Comparison of ENCODE assay signal across 9 cellular contexts in genomic region chr6:3208096-3208774, GRCh38. TPM values are rescaled to one million over a fixed set of nuclear protein-coding genes. Genes with fewer than 3 reads are reported as not detected.
DNase-seq lines count a peak whose midpoint lies in the region; ATAC-seq and TF ChIP-seq lines count a peak whose summit lies in the region.
"Had no signal": no experiment of that assay in that cellular context is flagged by ENCODE, and none has a peak within 500 bp of the region (broad histone marks: within the 10 kb centered on the region; RNA-seq: fewer than 3 reads in every experiment).

No MANE protein-coding gene starts in this region.

- no peaks in the 10 kb centered on the region for H3K27me3 ChIP-seq in SK-N-SH (ENCODE audit: insufficient read depth)
- no peaks in the 10 kb centered on the region for H3K27me3 ChIP-seq in smooth muscle cell (ENCODE audit: low read depth)
- H3K27me3 ChIP-seq in spleen (replicated peaks in 1 of 7), result peaks cover 0 to 33% (median 0%) of the 10 kb centered on the region in 7 donors

- H2AFZ ChIP-seq in SK-N-SH (ENCODE audit: low read depth) (peak overlapping the region; percentile 49; the same call in 1 of the 2 replicates), smooth muscle cell (ENCODE audit: low read depth) (no peak overlapping the region)

- peaks cover 3% of the 10 kb centered on the region for H3K9me3 Mint-ChIP-seq in T-helper 1 cell treated with Interleukin-12 subunit alpha and Interleukin-12 subunit beta and Interleukin-4 antibody, amounts not matched to agents 30 μg/mL and 1 μg/mL, for 36 hours

- H4K20me1 ChIP-seq in SK-N-SH (ENCODE audit: insufficient read depth), result no peaks in the 10 kb centered on the region
- no peaks in the 10 kb centered on the region for H4K20me1 ChIP-seq in smooth muscle cell (ENCODE audit: low read depth)

- DNase-seq in T-helper 1 cell (no peak), SK-N-SH (peak; percentile 42), fibroblast of gingiva (ENCODE audit: low read depth) (peak; percentile 99), smooth muscle cell (lab: John Stamatoyannopoulos, UW; ENCODE audit: unreplicated experiment) (no peak), T-helper 2 cell (no peak), spleen (no peak)

- H3K36me3 ChIP-seq in SK-N-SH (replicated peaks in 1 of 2; ENCODE audit: control insufficient read depth in 1 of 2, insufficient read depth in 2 of 2, low read length in 1 of 2), result no peaks in the 10 kb centered on the region
- no peaks in the 10 kb centered on the region for H3K36me3 ChIP-seq in smooth muscle cell (ENCODE audit: low read depth)
- H3K36me3 ChIP-seq in spleen, result no peaks in the 10 kb centered on the region

- H3K9me3 ChIP-seq in SK-N-SH (no peaks in the 10 kb centered on the region), smooth muscle cell (replicated peaks; ENCODE audit: low read depth) (no peaks in the 10 kb centered on the region), spleen (peaks cover 0 to 15% (median 0%) of the 10 kb centered on the region in 8 donors)

- TF ChIP-seq EP300 in SK-N-SH (IDR thresholded peaks at IDR 0.05; ENCODE audit: borderline replicate concordance in 1 of 2, low read depth in 1 of 2, low read length in 1 of 2), result no peak

- H3K79me2 ChIP-seq in SK-N-SH (ENCODE audit: insufficient read depth), result no peaks in the 10 kb centered on the region
- no peaks in the 10 kb centered on the region for H3K79me2 ChIP-seq in smooth muscle cell (ENCODE audit: low read depth)

- intact Hi-C loops in spleen (cut with DNase I; ENCODE audit: low total_unique reads), result no loop called here

- H3K4me1 Mint-ChIP-seq in T-helper 1 cell treated with Interleukin-12 subunit alpha and Interleukin-12 subunit beta and Interleukin-4 antibody, amounts not matched to agents 30 μg/mL and 1 μg/mL, for 36 hours (ENCODE audit: low read depth), result peaks cover 12% of the 10 kb centered on the region

- no peak for TF ChIP-seq RAD21 in SK-N-SH (IDR thresholded peaks at IDR 0.05; ENCODE audit: low read length)

- H3K9ac ChIP-seq in SK-N-SH, result peak overlapping the region; percentile 60
- H3K9ac ChIP-seq in smooth muscle cell (ENCODE audit: low read depth), result peak overlapping the region; percentile 86

- no peaks in the 10 kb centered on the region for H3K36me3 Mint-ChIP-seq in T-helper 1 cell treated with Interleukin-12 subunit alpha and Interleukin-12 subunit beta and Interleukin-4 antibody, amounts not matched to agents 30 μg/mL and 1 μg/mL, for 36 hours (ENCODE audit: low read depth)

- H3K4me1 ChIP-seq in SK-N-SH (ENCODE audit: control insufficient read depth in 1 of 2, insufficient read depth in 2 of 2, low read depth in 1 of 2, low read length in 1 of 2), result peaks cover 16 to 25% of the 10 kb centered on the region in 2 experiments; a peak in 3 of 4 replicates
- peaks cover 9% of the 10 kb centered on the region for H3K4me1 ChIP-seq in smooth muscle cell (ENCODE audit: low read depth)
- H3K4me1 ChIP-seq in spleen, result no peaks in the 10 kb centered on the region

- H3K4me3 ChIP-seq in SK-N-SH (ENCODE audit: low read depth in 2 of 2, low read length in 1 of 2) (0 out of 4 replicates have a peak overlapping the region, but pooled peaks have one; percentile 11 to 17), smooth muscle cell (no peak overlapping the region), spleen (no peak overlapping the region)

- CTCF ChIA-PET in SK-N-SH (lab: Yijun Ruan, JAX), result interaction anchor here (0.6 to 2.8 kb wide), 9 partner anchors 15 to 140 kb away, joined by 3 to 10 read pairs (median 3); partner anchors contain the start of genes RIPK1 and TUBB2A

- H3K27ac Mint-ChIP-seq in T-helper 1 cell treated with Interleukin-12 subunit alpha and Interleukin-12 subunit beta and Interleukin-4 antibody, amounts not matched to agents 30 μg/mL and 1 μg/mL, for 36 hours, result no peak overlapping the region

- H3K27ac ChIP-seq in SK-N-SH (ENCODE audit: low read depth in 2 of 2, low read length in 1 of 2), result peak overlapping the region; percentile 78 to 80
- H3K27ac ChIP-seq in smooth muscle cell (ENCODE audit: low read depth), result peak overlapping the region; percentile 95
- H3K27ac ChIP-seq in spleen, result no peak overlapping the region

- H3K27me3 Mint-ChIP-seq in T-helper 1 cell treated with Interleukin-12 subunit alpha and Interleukin-12 subunit beta and Interleukin-4 antibody, amounts not matched to agents 30 μg/mL and 1 μg/mL, for 36 hours (ENCODE audit: low read depth), result peaks cover 12% of the 10 kb centered on the region

- 68% methylated on average over 12 of the region's 14 CpGs for WGBS in SK-N-SH (ENCODE audit: low lambda C conversion rate)
- 37% methylated on average over 14 of the region's 14 CpGs for WGBS in smooth muscle cell (ENCODE audit: low lambda C conversion rate)
- 70 to 75% (median 71%) methylated on average over 14 of the region's 14 CpGs for WGBS in spleen, 5 donors

- H3K4me2 ChIP-seq in SK-N-SH (peak overlapping the region; percentile 66), smooth muscle cell (peak overlapping the region; percentile 80)

- no peaks in the 10 kb centered on the region for H3K9me2 ChIP-seq in SK-N-SH

- no peak for ATAC-seq in GM21528 (IDR thresholded peaks at IDR 0.05; ENCODE audit: low FRiP score, unreplicated experiment)

- peak overlapping the region; percentile 41 for H3K4me3 Mint-ChIP-seq in T-helper 1 cell treated with Interleukin-12 subunit alpha and Interleukin-12 subunit beta and Interleukin-4 antibody, amounts not matched to agents 30 μg/mL and 1 μg/mL, for 36 hours
- H3K4me3 Mint-ChIP-seq: neural crest cell had no signal

- POLR2A ChIA-PET in SK-N-SH (lab: Yijun Ruan, JAX), result interaction anchor here (0.6 to 2.4 kb wide), 5 partner anchors 19 to 51 kb away, joined by 3 to 18 read pairs (median 6); partner anchors contain the start of genes TUBB2A and TUBB2B

- no peak for TF ChIP-seq POLR2A in spleen (IDR thresholded peaks at IDR 0.05)

- peaks cover 20% of the 10 kb centered on the region for H3F3A ChIP-seq in SK-N-SH (replicated peaks; ENCODE audit: insufficient read depth)
- peaks cover 24% of the 10 kb centered on the region for H3F3A ChIP-seq in smooth muscle cell (ENCODE audit: low read depth)

- no peak for TF ChIP-seq CTCF in SK-N-SH (IDR thresholded peaks at IDR 0.05)
- no peak for TF ChIP-seq CTCF in smooth muscle cell (IDR thresholded peaks at IDR 0.05; ENCODE audit: borderline replicate concordance, insufficient read depth, poor library complexity, severe bottlenecking)
- TF ChIP-seq CTCF in spleen (IDR thresholded peaks at IDR 0.05 in 8 of 11, conservative IDR thresholded peaks at IDR 0.05 in 3 of 11), result no peak

TF ChIP-seq in SK-N-SH, 30 proteins besides CTCF, POLR2A, EP300 and RAD21:
- TF ChIP-seq GATA2 (CRISPR knock-in tag; IDR thresholded peaks at IDR 0.05), result no peak
- no peak for TF ChIP-seq SIN3A (IDR thresholded peaks at IDR 0.05; ENCODE audit: borderline replicate concordance, low read depth, low read length)
- TF ChIP-seq TEAD4 (IDR thresholded peaks at IDR 0.05; ENCODE audit: borderline replicate concordance, insufficient read depth), result no peak
- TF ChIP-seq MAX (IDR thresholded peaks at IDR 0.05; ENCODE audit: low read depth), result peak; percentile 79
- TF ChIP-seq TCF12 (IDR thresholded peaks at IDR 0.05), result peak; percentile 76
- peak; percentile 27; the same call in 1 of the 2 replicates for TF ChIP-seq RXRA (IDR thresholded peaks at IDR 0.05; ENCODE audit: borderline replicate concordance, low read depth)
- no peak for TF ChIP-seq MXI1 (IDR thresholded peaks at IDR 0.05; ENCODE audit: low read depth, low read length)
- no peak for TF ChIP-seq FOXJ3 (CRISPR knock-in tag; IDR thresholded peaks at IDR 0.05)
- no peak for TF ChIP-seq NRF1 (IDR thresholded peaks at IDR 0.05; ENCODE audit: low read depth, low read length)
TF ChIP-seq in SK-N-SH: peak in this region for 3.

RNA-seq across cellular contexts. Expression of gene TUBB2B, which starts 19.2 kb away (rescaled TPM):
- polyA plus RNA-seq in SK-N-SH (2012; rRNA removed) (161 and 162 TPM in 2 replicates), smooth muscle cell (22.7 and 52.2 TPM in 2 replicates), spleen (1 to 10 TPM; 1.0 to 2.2 (median 1.3) TPM)
- 98.8 and 151 TPM in 2 replicates for polyA plus RNA-seq in SK-N-SH (2012; cell fraction: cytosol; rRNA removed)
- 84.1 and 119 TPM in 2 replicates for polyA plus RNA-seq in SK-N-SH (2012; cell fraction: nucleus; rRNA removed)
- total RNA-seq in smooth muscle cell (55.7 and 62.1 TPM in 2 replicates), spleen (1 to 10 TPM in 2 of 7 donors, under 1 TPM in 4, not detected in 1; 0.39 to 1.6 (median 0.82) TPM)

RNA-seq across cellular contexts. Expression of gene PSMG4, which starts 50.5 kb away (rescaled TPM):
- polyA plus RNA-seq in SK-N-SH (2012; rRNA removed) (60.0 and 61.3 TPM in 2 replicates), smooth muscle cell (10.9 and 11.5 TPM in 2 replicates), spleen (10 to 100 TPM; 39.0 to 41.6 (median 39.6) TPM)
- polyA plus RNA-seq in SK-N-SH (2012; cell fraction: cytosol; rRNA removed), result 46.7 and 55.4 TPM in 2 replicates
- polyA plus RNA-seq in SK-N-SH (2012; cell fraction: nucleus; rRNA removed), result 38.1 and 46.5 TPM in 2 replicates
- total RNA-seq in smooth muscle cell (12.5 TPM in 2 replicates), spleen (10 to 100 TPM; 12.1 to 21.0 (median 17.3) TPM)

RNA-seq across cellular contexts. Expression of gene TUBB2A, which starts 50.9 kb away (rescaled TPM):
- polyA plus RNA-seq in SK-N-SH (2012; rRNA removed) (169 and 199 TPM in 2 replicates), smooth muscle cell (272 and 448 TPM in 2 replicates), spleen (1 to 10 TPM; 4.8 to 9.1 (median 7.5) TPM)
- polyA plus RNA-seq in SK-N-SH (2012; cell fraction: cytosol; rRNA removed), result 106 and 153 TPM in 2 replicates
- polyA plus RNA-seq in SK-N-SH (2012; cell fraction: nucleus; rRNA removed), result 205 and 241 TPM in 2 replicates
- total RNA-seq in smooth muscle cell (201 and 236 TPM in 2 replicates), spleen (10 to 100 TPM in 3 of 7 donors, 1 to 10 TPM in 4; 4.3 to 13.7 (median 6.7) TPM)

Comparison
In these comparisons a context has a peak if more than half of its experiments do, and no peak if none do; other contexts are left out.
1. DNase-seq: peak in SK-N-SH (single experiment) and fibroblast of gingiva (single experiment); none in T-helper 1 cell (0 of 5), smooth muscle cell (single experiment), T-helper 2 cell (0 of 5) and spleen (single experiment).
2. H3K27ac ChIP-seq: peak in SK-N-SH (2 of 2) and smooth muscle cell (single experiment); none in spleen (0 of 8).
3. H3K4me3 ChIP-seq: peak in SK-N-SH (2 of 2); none in smooth muscle cell (single experiment) and spleen (0 of 8).
4. RNA of gene TUBB2A, which starts 50.9 kb away (polyA plus RNA-seq): 272 to 448 TPM in smooth muscle cell and 106 to 241 TPM in SK-N-SH; 4.8 to 9.1 TPM in spleen; every median in the first group is over 10 times any median in the second.